8 cellular contexts compared by ENCODE assay signal in the genomic region with DNA sequence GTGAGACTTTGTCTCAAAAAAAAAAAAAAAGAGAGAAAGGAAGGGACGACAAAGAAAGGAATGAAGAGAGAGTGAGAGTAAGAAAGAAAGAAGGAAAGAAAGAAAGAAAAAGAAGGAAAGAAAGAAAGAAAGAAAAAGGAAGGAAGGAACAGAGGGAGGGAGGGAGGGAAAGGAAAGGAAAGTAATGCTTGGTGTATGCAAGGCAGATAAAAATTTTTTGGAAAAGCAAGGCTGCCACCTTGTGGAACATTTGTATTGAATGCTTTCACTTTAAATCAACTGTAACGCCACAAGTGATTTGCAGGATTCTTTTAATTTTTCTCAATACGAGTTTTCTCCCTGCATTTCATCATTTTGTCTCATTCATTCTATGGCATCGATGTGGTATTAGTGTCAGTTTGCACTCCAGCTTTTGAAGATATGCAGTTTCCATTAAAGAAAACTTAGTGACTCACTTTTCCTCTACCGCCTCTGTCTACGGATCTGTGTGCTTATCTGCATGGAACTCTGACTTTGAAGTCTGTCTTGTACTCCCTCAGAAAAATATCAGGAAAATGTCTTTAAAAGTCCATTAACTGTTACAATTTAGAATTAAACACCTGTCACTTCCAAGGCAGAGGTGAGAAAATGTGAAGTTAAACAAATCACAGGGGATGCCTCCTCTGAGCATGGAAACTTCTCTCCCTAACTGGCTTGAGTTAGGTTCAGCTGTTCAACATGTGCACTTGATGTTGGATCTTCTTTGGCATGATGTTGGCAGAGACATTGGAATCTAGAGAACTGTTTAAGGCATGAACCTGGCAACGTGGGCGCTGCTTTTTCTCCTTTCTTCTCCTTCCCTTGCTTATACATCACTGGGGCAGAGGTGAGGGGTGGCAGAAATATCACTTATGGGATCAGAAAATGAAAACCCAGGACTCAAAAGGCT. TPM values are rescaled to one million over a fixed set of nuclear protein-coding genes. Genes with fewer than 3 reads are reported as not detected.
A peak's percentile ranks its signal among the peaks of the same experiment; 100 is the strongest.
DNase-seq lines count a peak whose midpoint lies in the region; ATAC-seq, FAIRE-seq and TF ChIP-seq lines count a peak whose summit lies in the region.

No MANE protein-coding gene starts in this region.

- H3K79me2 ChIP-seq in fibroblast of lung (ENCODE audit: control insufficient read depth, insufficient read depth, low read length) = no peaks in the 10 kb centered on the region

- POLR2A ChIA-PET in HEK293T (lab: Yijun Ruan, JAX) = no interaction called here
- POLR2A ChIA-PET in activated CD8-positive, alpha-beta T cell treated with anti-CD3 and anti-CD28 coated beads for 36 hours (lab: Charles Lee) = interaction anchor here (0.6 kb wide), 1 partner anchor 313 kb away, joined by 3 read pairs; no protein-coding TSS in a partner anchor

- H3K4me2 ChIP-seq in fibroblast of lung (ENCODE audit: extremely low read depth, insufficient read depth, low read length) = peak overlapping the region; percentile 90

- H3K27me3 ChIP-seq in fibroblast of lung (ENCODE audit: control insufficient read depth, insufficient read depth, low read length) = no peaks in the 10 kb centered on the region

- no peaks in the 10 kb centered on the region for H3K9me3 Mint-ChIP-seq in activated CD8-positive, alpha-beta T cell treated with anti-CD3 and anti-CD28 coated beads for 36 hours
- no peaks in the 10 kb centered on the region for H3K9me3 Mint-ChIP-seq in natural killer cell treated with Interleukin-12 subunit alpha and Interleukin-12 subunit beta and Interleukin-15 and Interleukin-18, amount 100 ng/mL, for 72 hours

- no peaks in the 10 kb centered on the region for H4K20me1 ChIP-seq in fibroblast of lung (ENCODE audit: control insufficient read depth, extremely low read depth, insufficient read depth, low read length)

- peak overlapping the region; percentile 32 to 48 (median 39) for H3K4me3 ChIP-seq in fibroblast of lung (replicated peaks in 1 of 4; ENCODE audit: control extremely low read depth in 1 of 4, insufficient read depth in 1 of 4, low read depth in 3 of 4, low read length in 4 of 4)

- intact Hi-C loops in activated CD8-positive, alpha-beta T cell treated with anti-CD3 and anti-CD28 coated beads for 36 hours (cut with micrococcal nuclease) = loop anchor here (5.0 kb wide), 2 partner anchors 367 to 537 kb away; no protein-coding TSS in a partner anchor

- H3K4me3 Mint-ChIP-seq in activated CD8-positive, alpha-beta T cell treated with anti-CD3 and anti-CD28 coated beads for 36 hours = peak overlapping the region; percentile 7
- H3K4me3 Mint-ChIP-seq in natural killer cell treated with Interleukin-12 subunit alpha and Interleukin-12 subunit beta and Interleukin-15 and Interleukin-18, amount 100 ng/mL, for 72 hours = peak overlapping the region; percentile 40

- no peak overlapping the region for H3K27ac ChIP-seq in fibroblast of lung (ENCODE audit: insufficient read depth, low read length)

- H3K27me3 Mint-ChIP-seq in activated CD8-positive, alpha-beta T cell treated with anti-CD3 and anti-CD28 coated beads for 36 hours = no peaks in the 10 kb centered on the region
- H3K27me3 Mint-ChIP-seq in natural killer cell treated with Interleukin-12 subunit alpha and Interleukin-12 subunit beta and Interleukin-15 and Interleukin-18, amount 100 ng/mL, for 72 hours = peaks cover 0 to 3% of the 10 kb centered on the region in 2 donors

- H3K36me3 ChIP-seq in fibroblast of lung (ENCODE audit: control insufficient read depth, insufficient read depth, low read length) = no peaks in the 10 kb centered on the region

- FAIRE-seq in D721Med (lab: Jason Lieb, UNC) = peak; percentile 85

- no peaks in the 10 kb centered on the region for H3K36me3 Mint-ChIP-seq in activated CD8-positive, alpha-beta T cell treated with anti-CD3 and anti-CD28 coated beads for 36 hours (ENCODE audit: low read depth)
- H3K36me3 Mint-ChIP-seq in natural killer cell treated with Interleukin-12 subunit alpha and Interleukin-12 subunit beta and Interleukin-15 and Interleukin-18, amount 100 ng/mL, for 72 hours = no peaks in the 10 kb centered on the region

- TF ChIP-seq CTCF in D721Med (IDR thresholded peaks at IDR 0.05; ENCODE audit: insufficient read depth, missing control alignments) (peak; percentile 62), fibroblast of lung (conservative IDR thresholded peaks at IDR 0.05 in 1 of 2, IDR thresholded peaks at IDR 0.05 in 1 of 2; ENCODE audit: low read depth in 1 of 2, low read length in 2 of 2) (peak; percentile 45)
- TF ChIP-seq CTCF in activated CD8-positive, alpha-beta T cell treated with anti-CD3 and anti-CD28 coated beads for 36 hours (IDR thresholded peaks at IDR 0.05) = peak; percentile 73

- no peak for ATAC-seq in activated CD8-positive, alpha-beta T cell treated with anti-CD3 and anti-CD28 coated beads for 36 hours
- peak in 1 of 2 donors; percentile 72 for ATAC-seq in natural killer cell treated with Interleukin-12 subunit alpha and Interleukin-12 subunit beta and Interleukin-15 and Interleukin-18, amount 100 ng/mL, for 72 hours
- ATAC-seq in GM21447 (IDR thresholded peaks at IDR 0.05; ENCODE audit: unreplicated experiment) (no peak), GM19452 (IDR thresholded peaks at IDR 0.05; ENCODE audit: unreplicated experiment) (no peak)

- no peaks in the 10 kb centered on the region for H3K4me1 ChIP-seq in fibroblast of lung (ENCODE audit: control insufficient read depth, extremely low read depth, insufficient read depth, low read length)

- no peaks in the 10 kb centered on the region for H3K9me3 ChIP-seq in fibroblast of lung (ENCODE audit: control insufficient read depth, insufficient read depth, low read depth, low read length)

- CTCF ChIA-PET in HEK293T (lab: Yijun Ruan, JAX) = no interaction called here
- CTCF ChIA-PET in activated CD8-positive, alpha-beta T cell treated with anti-CD3 and anti-CD28 coated beads for 36 hours (lab: Charles Lee) = interaction anchor here (0.9 to 5.1 kb wide), 16 partner anchors 9 to 368 kb away, joined by 3 to 95 read pairs (median 4); no protein-coding TSS in a partner anchor

- peak overlapping the region; percentile 72 for H2AFZ ChIP-seq in fibroblast of lung (ENCODE audit: low read length)

- no peak overlapping the region for H3K27ac Mint-ChIP-seq in activated CD8-positive, alpha-beta T cell treated with anti-CD3 and anti-CD28 coated beads for 36 hours
- no peak overlapping the region for H3K27ac Mint-ChIP-seq in natural killer cell treated with Interleukin-12 subunit alpha and Interleukin-12 subunit beta and Interleukin-15 and Interleukin-18, amount 100 ng/mL, for 72 hours

- no peak overlapping the region for H3K9ac ChIP-seq in fibroblast of lung (ENCODE audit: insufficient read depth, low read length)

- peaks cover 7% of the 10 kb centered on the region for H3K4me1 Mint-ChIP-seq in activated CD8-positive, alpha-beta T cell treated with anti-CD3 and anti-CD28 coated beads for 36 hours (ENCODE audit: low read depth)
- H3K4me1 Mint-ChIP-seq in natural killer cell treated with Interleukin-12 subunit alpha and Interleukin-12 subunit beta and Interleukin-15 and Interleukin-18, amount 100 ng/mL, for 72 hours (ENCODE audit: low read depth in 2 of 2) = peaks cover 10 to 16% of the 10 kb centered on the region in 2 donors

- DNase-seq in D721Med (ENCODE audit: insufficient read length, low spot score) (no peak), HEK293T (ENCODE audit: extremely low spot score) (peak; percentile 20), NCI-H526 (lab: John Stamatoyannopoulos, UW) (peak; percentile 77 to 84), fibroblast of lung (ENCODE audit: low read depth in 2 of 2) (peak; percentile 65 to 87)
- DNase-seq in activated CD8-positive, alpha-beta T cell treated with anti-CD3 and anti-CD28 coated beads for 36 hours = peak; percentile 63
- DNase-seq in natural killer cell treated with Interleukin-12 subunit alpha and Interleukin-12 subunit beta and Interleukin-15 and Interleukin-18, amount 100 ng/mL, for 72 hours (ENCODE audit: low spot score) = peak; percentile 69

TF ChIP-seq in HEK293T, 16 proteins besides CTCF, POLR2A, EP300 and RAD21:
- TF ChIP-seq ELF4 (IDR thresholded peaks at IDR 0.05) (no peak), ARNT (IDR thresholded peaks at IDR 0.05) (no peak), SP1 (IDR thresholded peaks at IDR 0.05) (no peak), BHLHE40 (IDR thresholded peaks at IDR 0.05; ENCODE audit: borderline replicate concordance) (no peak), FOXM1 (IDR thresholded peaks at IDR 0.05; ENCODE audit: borderline replicate concordance) (no peak), SUZ12 (IDR thresholded peaks at IDR 0.05) (no peak), CTBP1 (IDR thresholded peaks at IDR 0.05; ENCODE audit: borderline replicate concordance) (no peak), TARDBP (IDR thresholded peaks at IDR 0.05) (no peak), HDGF (IDR thresholded peaks at IDR 0.05; ENCODE audit: borderline replicate concordance) (no peak), FOXA1 (IDR thresholded peaks at IDR 0.05) (no peak)
- TF ChIP-seq, protein P1, sequence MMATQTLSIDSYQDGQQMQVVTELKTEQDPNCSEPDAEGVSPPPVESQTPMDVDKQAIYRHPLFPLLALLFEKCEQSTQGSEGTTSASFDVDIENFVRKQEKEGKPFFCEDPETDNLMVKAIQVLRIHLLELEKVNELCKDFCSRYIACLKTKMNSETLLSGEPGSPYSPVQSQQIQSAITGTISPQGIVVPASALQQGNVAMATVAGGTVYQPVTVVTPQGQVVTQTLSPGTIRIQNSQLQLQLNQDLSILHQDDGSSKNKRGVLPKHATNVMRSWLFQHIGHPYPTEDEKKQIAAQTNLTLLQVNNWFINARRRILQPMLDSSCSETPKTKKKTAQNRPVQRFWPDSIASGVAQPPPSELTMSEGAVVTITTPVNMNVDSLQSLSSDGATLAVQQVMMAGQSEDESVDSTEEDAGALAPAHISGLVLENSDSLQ (IDR thresholded peaks at IDR 0.05) = no peak
TF ChIP-seq in HEK293T: peak in this region for 0.

RNA-seq across cellular contexts. Expression of a gene that starts 20.0 kb away (rescaled TPM):
- total RNA-seq in activated CD8-positive, alpha-beta T cell treated with anti-CD3 and anti-CD28 coated beads for 36 hours = 10 to 100 TPM; 46.1 to 50.9 TPM
- 77.8 and 81.6 TPM in 2 replicates for total RNA-seq in fibroblast of lung
- 39.8 and 69.3 TPM in 2 replicates for polyA plus RNA-seq in fibroblast of lung
- polyA plus RNA-seq in fibroblast of lung (2012) = 27.6 and 45.9 TPM in 2 replicates
- 12.1 and 12.4 TPM in 2 replicates for polyA minus RNA-seq in fibroblast of lung (ENCODE audit: low replicate concordance)
- total RNA-seq in natural killer cell treated with Interleukin-12 subunit alpha and Interleukin-12 subunit beta and Interleukin-15 and Interleukin-18, amount 100 ng/mL, for 72 hours = 10 to 100 TPM; 46.0 to 54.9 TPM
